ENCODE assay signal across 14 cellular contexts in the genomic region with DNA sequence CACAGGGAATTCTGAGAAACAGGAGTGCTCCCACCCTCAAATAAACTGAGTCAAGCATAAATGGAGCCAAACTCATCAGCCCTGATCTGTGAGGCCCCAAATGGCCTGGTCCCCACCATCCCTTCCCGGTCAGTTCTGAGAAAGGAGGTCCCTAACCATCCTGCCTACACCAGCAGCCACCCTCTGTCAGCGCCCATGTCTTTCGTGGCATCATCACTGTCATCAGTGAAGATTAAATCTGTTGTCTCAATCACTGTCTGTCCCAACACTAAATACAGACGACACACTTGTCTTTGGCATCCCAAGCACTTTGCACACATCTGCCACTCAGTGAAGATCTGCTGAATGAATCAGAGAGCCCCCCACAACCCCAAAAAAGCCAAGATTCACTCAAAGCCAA. TPM values are rescaled to one million over a fixed set of nuclear protein-coding genes. Genes with fewer than 3 reads are reported as not detected.
DNase-seq lines count a peak whose midpoint lies in the region; ATAC-seq and TF ChIP-seq lines count a peak whose summit lies in the region.
"Had no signal": no experiment of that assay in that cellular context is flagged by ENCODE, and none has a peak within 500 bp of the region (broad histone marks: within the 10 kb centered on the region; RNA-seq: fewer than 3 reads in every experiment).

No MANE protein-coding gene starts in this region.

- H3K27me3 ChIP-seq in right atrium auricular region (no peaks in the 10 kb centered on the region), vagina (no peaks in the 10 kb centered on the region)
- H3K27me3 ChIP-seq: tibial artery had no signal

- H3K36me3 Mint-ChIP-seq in dendritic cell treated with granulocyte-macrophage colony-stimulating factor and Interleukin-4, amounts not matched to agents 40 ng/mL and 50 ng/mL, for 4 days (ENCODE audit: low read depth), result peaks cover 34% of the 10 kb centered on the region
- H3K36me3 Mint-ChIP-seq in natural killer cell treated with Interleukin-12 subunit alpha and Interleukin-12 subunit beta and Interleukin-15 and Interleukin-18, amount 100 ng/mL, for 72 hours, result no peaks in the 10 kb centered on the region

- H3K36me3 ChIP-seq in right atrium auricular region (peaks cover 20% of the 10 kb centered on the region), vagina (peaks cover 0 to 15% of the 10 kb centered on the region in 2 donors)

- peaks cover 81% of the 10 kb centered on the region for H3K4me1 Mint-ChIP-seq in dendritic cell treated with granulocyte-macrophage colony-stimulating factor and Interleukin-4, amounts not matched to agents 40 ng/mL and 50 ng/mL, for 4 days (ENCODE audit: low read depth)
- H3K4me1 Mint-ChIP-seq in natural killer cell treated with Interleukin-12 subunit alpha and Interleukin-12 subunit beta and Interleukin-15 and Interleukin-18, amount 100 ng/mL, for 72 hours (ENCODE audit: low read depth in 2 of 2), result peaks cover 73 to 79% of the 10 kb centered on the region in 2 donors

- H3K9me3 ChIP-seq in right atrium auricular region, result no peaks in the 10 kb centered on the region
- no peaks in the 10 kb centered on the region for H3K9me3 ChIP-seq in vagina
- H3K9me3 ChIP-seq: psoas muscle, tibial artery had no signal

- TF ChIP-seq CTCF in right atrium auricular region (IDR thresholded peaks at IDR 0.05), result no peak
- TF ChIP-seq CTCF in vagina (IDR thresholded peaks at IDR 0.05), result no peak

- H3K4me1 ChIP-seq in right atrium auricular region (peaks cover 0 to 87% of the 10 kb centered on the region in 2 donors), vagina (peaks cover 73% of the 10 kb centered on the region)

- H3K27me3 Mint-ChIP-seq in dendritic cell treated with granulocyte-macrophage colony-stimulating factor and Interleukin-4, amounts not matched to agents 40 ng/mL and 50 ng/mL, for 4 days, result no peaks in the 10 kb centered on the region
- H3K27me3 Mint-ChIP-seq in natural killer cell treated with Interleukin-12 subunit alpha and Interleukin-12 subunit beta and Interleukin-15 and Interleukin-18, amount 100 ng/mL, for 72 hours, result no peaks in the 10 kb centered on the region
- H3K27me3 Mint-ChIP-seq: activated CD8-positive, alpha-beta memory T cell treated with anti-CD3 and anti-CD28 coated beads, Interleukin-2, amount 10 ng/mL, durations not matched to agents 7 days and 5 days had no signal

- DNase-seq in right atrium auricular region (ENCODE audit: low spot score) (no peak), cardiac septum (ENCODE audit: low spot score) (no peak), vagina (ENCODE audit: extremely low spot score in 2 of 2) (no peak), NCI-H2196 treated with DMSO at 0.1 percent for 48 hours (lab: John Stamatoyannopoulos, UW; ENCODE audit: unreplicated experiment) (no peak), amygdala (lab: John Stamatoyannopoulos, UW) (no peak)
- no peak for DNase-seq in natural killer cell treated with Interleukin-12 subunit alpha and Interleukin-12 subunit beta and Interleukin-15 and Interleukin-18, amount 100 ng/mL, for 72 hours (ENCODE audit: low spot score)
- DNase-seq in NK-92 treated with Interleukin-12 subunit alpha and Interleukin-12 subunit beta, amount 100 ng/mL, for 24 hours (lab: John Stamatoyannopoulos, UW), result no peak
- DNase-seq: activated CD8-positive, alpha-beta memory T cell treated with anti-CD3 and anti-CD28 coated beads, Interleukin-2, amount 10 ng/mL, durations not matched to agents 7 days and 5 days; AML-193; GOT3; NCI-H187; psoas muscle had no signal

- H3K4me3 Mint-ChIP-seq in dendritic cell treated with granulocyte-macrophage colony-stimulating factor and Interleukin-4, amounts not matched to agents 40 ng/mL and 50 ng/mL, for 4 days, result no peak overlapping the region
- H3K4me3 Mint-ChIP-seq in natural killer cell treated with Interleukin-12 subunit alpha and Interleukin-12 subunit beta and Interleukin-15 and Interleukin-18, amount 100 ng/mL, for 72 hours, result peak overlapping the region; percentile 28
- H3K4me3 Mint-ChIP-seq: activated CD8-positive, alpha-beta memory T cell treated with anti-CD3 and anti-CD28 coated beads, Interleukin-2, amount 10 ng/mL, durations not matched to agents 7 days and 5 days had no signal

- H3K27ac ChIP-seq in right atrium auricular region (peak overlapping the region; percentile 74 to 78), vagina (peak overlapping the region; percentile 86)
- H3K27ac ChIP-seq: tibial artery had no signal

- no peaks in the 10 kb centered on the region for H3K9me3 Mint-ChIP-seq in dendritic cell treated with granulocyte-macrophage colony-stimulating factor and Interleukin-4, amounts not matched to agents 40 ng/mL and 50 ng/mL, for 4 days
- H3K9me3 Mint-ChIP-seq in natural killer cell treated with Interleukin-12 subunit alpha and Interleukin-12 subunit beta and Interleukin-15 and Interleukin-18, amount 100 ng/mL, for 72 hours, result no peaks in the 10 kb centered on the region

- TF ChIP-seq POLR2A in vagina (IDR thresholded peaks at IDR 0.05), result no peak

- peak overlapping the region; percentile 20 for H3K27ac Mint-ChIP-seq in dendritic cell treated with granulocyte-macrophage colony-stimulating factor and Interleukin-4, amounts not matched to agents 40 ng/mL and 50 ng/mL, for 4 days
- peak overlapping the region in 1 of 2 donors; percentile 22 for H3K27ac Mint-ChIP-seq in natural killer cell treated with Interleukin-12 subunit alpha and Interleukin-12 subunit beta and Interleukin-15 and Interleukin-18, amount 100 ng/mL, for 72 hours
- H3K27ac Mint-ChIP-seq: activated CD8-positive, alpha-beta memory T cell treated with anti-CD3 and anti-CD28 coated beads, Interleukin-2, amount 10 ng/mL, durations not matched to agents 7 days and 5 days had no signal

- H3K4me3 ChIP-seq in right atrium auricular region, result no peak overlapping the region
- H3K4me3 ChIP-seq in vagina, result no peak overlapping the region
- H3K4me3 ChIP-seq: tibial artery had no signal

- intact Hi-C loops in cardiac septum (cut with DNase I) (loop anchor here (2.0 kb wide), 1 partner anchor 15 kb away; no protein-coding TSS in a partner anchor), vagina (cut with DNase I) (no loop called here)
- intact Hi-C loops in dendritic cell treated with granulocyte-macrophage colony-stimulating factor and Interleukin-4, amounts not matched to agents 40 ng/mL and 50 ng/mL, for 4 days (cut with micrococcal nuclease), result loop anchor here (2.0 kb wide), 1 partner anchor 15 kb away; no protein-coding TSS in a partner anchor

- no peak for ATAC-seq in natural killer cell treated with Interleukin-12 subunit alpha and Interleukin-12 subunit beta and Interleukin-15 and Interleukin-18, amount 100 ng/mL, for 72 hours
- ATAC-seq: activated CD8-positive, alpha-beta memory T cell treated with anti-CD3 and anti-CD28 coated beads, Interleukin-2, amount 10 ng/mL, durations not matched to agents 7 days and 5 days had no signal

RNA-seq across cellular contexts. Expression of a gene that starts 22.4 kb away (rescaled TPM):
- total RNA-seq in right atrium auricular region (10 to 100 TPM; 28.5 to 41.1 TPM), cardiac septum (16.8 TPM), vagina (34.9 TPM)
- total RNA-seq in natural killer cell treated with Interleukin-12 subunit alpha and Interleukin-12 subunit beta and Interleukin-15 and Interleukin-18, amount 100 ng/mL, for 72 hours, result 10 to 100 TPM; 42.6 to 46.9 TPM

RNA-seq across cellular contexts. Expression of a gene that starts 38.3 kb away (rescaled TPM):
- 10 to 100 TPM; 32.4 to 43.8 TPM for total RNA-seq in right atrium auricular region
- 16.6 TPM for total RNA-seq in cardiac septum
- total RNA-seq in natural killer cell treated with Interleukin-12 subunit alpha and Interleukin-12 subunit beta and Interleukin-15 and Interleukin-18, amount 100 ng/mL, for 72 hours, result 10 to 100 TPM; 14.8 to 48.9 TPM
- total RNA-seq in vagina, result 66.0 TPM
